35 cellular contexts compared by ENCODE assay signal in the genomic region with DNA sequence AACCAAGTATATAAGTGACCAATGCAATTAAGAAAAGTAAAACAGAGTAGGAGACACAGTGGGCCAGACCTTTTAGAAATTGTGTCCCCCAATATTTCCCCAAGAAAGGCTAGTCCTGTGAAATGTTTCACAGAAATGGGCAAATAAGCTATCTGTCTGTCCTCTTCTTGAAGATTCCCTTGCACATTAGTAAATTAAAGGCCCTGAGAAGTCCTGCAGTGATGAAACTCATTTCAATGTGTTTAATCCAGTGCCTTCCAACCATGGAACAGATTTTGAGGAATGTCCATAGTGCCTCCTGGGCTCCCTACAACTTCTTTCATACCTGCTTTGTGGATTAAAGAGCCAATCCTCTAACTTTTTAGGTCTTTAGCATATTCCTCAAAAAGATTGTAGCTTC.
"Had no signal": no experiment of that assay in that cellular context is flagged by ENCODE, and none has a peak within 500 bp of the region (broad histone marks: within the 10 kb centered on the region; RNA-seq: fewer than 3 reads in every experiment).

No MANE protein-coding gene starts in this region.

- H3K36me3 ChIP-seq: MG63 had no signal

- H3K4me3 ChIP-seq: MG63 had no signal

- H3K27me3 ChIP-seq: MG63 had no signal

- DNase-seq: Karpas-422, Kasumi-1, MG63, MM.1S, MV-4-11, NCI-H1048, NCI-H1092, NCI-H1092 treated with DMSO at 0.1 percent for 48 hours, NCI-H1105, NCI-H1105 treated with DMSO at 0.1 percent for 48 hours, NCI-H1417, NCI-H1417 treated with DMSO at 0.1 percent for 48 hours, NCI-H1436 treated with DMSO at 0.1 percent for 48 hours, NCI-H146, NCI-H1694, NCI-H1694 treated with DMSO at 0.1 percent for 48 hours, NCI-H187, NCI-H187 treated with DMSO at 0.1 percent for 48 hours, NCI-H1930, NCI-H2029, NCI-H2029 treated with DMSO at 0.1 percent for 48 hours, NCI-H2081, NCI-H2081 treated with DMSO at 0.1 percent for 48 hours, NCI-H2107, NCI-H2171, NCI-H2171 treated with DMSO at 0.1 percent for 48 hours, NCI-H2227 treated with DMSO at 0.1 percent for 48 hours, NCI-H226, NCI-H345, NCI-H446, NCI-H446 treated with DMSO at 0.1 percent for 48 hours, NCI-H510A, NCI-H510A treated with DMSO at 0.1 percent for 48 hours, NCI-H524, NCI-H524 treated with DMSO at 0.1 percent for 48 hours had no signal
